30 cellular contexts compared by ENCODE assay signal in the genomic region with DNA sequence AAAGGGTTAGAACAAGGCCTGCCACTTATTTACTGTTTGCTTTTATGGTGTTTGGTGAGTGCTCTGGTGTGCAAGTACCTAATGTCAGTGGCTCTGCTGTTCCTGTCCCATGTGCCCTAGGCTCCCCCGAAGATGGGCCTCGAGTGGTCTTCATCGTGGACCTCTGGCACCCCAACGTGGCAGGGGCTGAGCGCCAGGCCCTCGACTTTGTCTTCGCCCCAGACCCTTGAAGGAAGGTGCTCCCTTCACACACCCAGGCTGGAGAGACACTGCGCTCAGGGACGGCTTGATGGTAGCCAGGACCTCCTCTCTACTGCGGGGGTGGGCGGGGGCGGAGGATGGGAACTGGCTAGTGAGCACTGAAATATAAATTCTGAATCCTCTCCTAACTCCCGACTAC. TPM values are rescaled to one million over a fixed set of nuclear protein-coding genes. Genes with fewer than 3 reads are reported as not detected.
"Had no signal": no experiment of that assay in that cellular context is flagged by ENCODE, and none has a peak within 500 bp of the region (broad histone marks: within the 10 kb centered on the region; RNA-seq: fewer than 3 reads in every experiment).

No MANE protein-coding gene starts in this region.

- DNase-seq: activated CD4-positive, alpha-beta memory T cell treated with anti-CD3 and anti-CD28 coated beads for 36 hours; activated CD4-positive, alpha-beta T cell treated with anti-CD3 and anti-CD28 coated beads for 36 hours; activated CD4-positive, alpha-beta T cell treated with anti-CD3 and anti-CD28 coated beads, Interleukin-2, amount 10 ng/mL, durations not matched to agents 24 days and 14 days; activated CD4-positive, CD25-positive, alpha-beta regulatory T cell; activated CD4-positive, CD25-positive, alpha-beta regulatory T cell treated with anti-CD3 and anti-CD28 coated beads, Interleukin-2, amount 50 U/mL, for 72 hours; activated CD8-positive, alpha-beta memory T cell treated with anti-CD3 and anti-CD28 coated beads, Interleukin-2, amount 10 ng/mL, durations not matched to agents 7 days and 5 days; activated CD8-positive, alpha-beta memory T cell treated with anti-CD3 and anti-CD28 coated beads, Interleukin-2, amount 50 U/mL, for 4 hours; activated CD8-positive, alpha-beta T cell treated with anti-CD3 and anti-CD28 coated beads, Interleukin-2, amount 10 ng/mL, durations not matched to agents 7 days and 5 days; activated effector memory CD4-positive, alpha-beta T cell treated with anti-CD3 and anti-CD28 coated beads, Interleukin-2, amount 50 U/mL, for 16 hours; activated naive CD4-positive, alpha-beta T cell treated with anti-CD3 and anti-CD28 coated beads for 36 hours; activated naive CD8-positive, alpha-beta T cell treated with anti-CD3 and anti-CD28 coated beads, Interleukin-2, amount 10 ng/mL, durations not matched to agents 7 days and 5 days; activated T-cell treated with anti-CD3 and anti-CD28 coated beads, Interleukin-2, amount 50 U/mL, for 1 hour; activated T-cell treated with anti-CD3 and anti-CD28 coated beads, Interleukin-2, amount 50 U/mL, for 48 hours; brain microvascular endothelial cell; caudate nucleus; colonic mucosa; effector CD8-positive, alpha-beta T cell; esophagus squamous epithelium; foreskin melanocyte; heart right ventricle; T-helper 2 cell had no signal

- H3K27ac Mint-ChIP-seq: activated CD4-positive, alpha-beta memory T cell treated with anti-CD3 and anti-CD28 coated beads for 36 hours; activated CD4-positive, alpha-beta T cell treated with anti-CD3 and anti-CD28 coated beads for 36 hours; activated CD4-positive, alpha-beta T cell treated with anti-CD3 and anti-CD28 coated beads, Interleukin-2, amount 10 ng/mL, durations not matched to agents 24 days and 14 days; activated CD8-positive, alpha-beta memory T cell treated with anti-CD3 and anti-CD28 coated beads, Interleukin-2, amount 10 ng/mL, durations not matched to agents 7 days and 5 days; activated CD8-positive, alpha-beta T cell treated with anti-CD3 and anti-CD28 coated beads, Interleukin-2, amount 10 ng/mL, durations not matched to agents 7 days and 5 days; activated naive CD4-positive, alpha-beta T cell treated with anti-CD3 and anti-CD28 coated beads for 36 hours; activated naive CD4-positive, alpha-beta T cell treated with anti-CD3 and anti-CD28 coated beads, Interleukin-2, amount 50 U/mL, for 24 hours; activated naive CD8-positive, alpha-beta T cell treated with anti-CD3 and anti-CD28 coated beads, Interleukin-2, amount 10 ng/mL, durations not matched to agents 7 days and 5 days; activated T-helper 1 cell treated with anti-CD3 and anti-CD28 coated beads, Interleukin-12 subunit alpha, Interleukin-12 subunit beta, Interleukin-2, Interleukin-4 antibody, amounts not matched to agents 30 ng/mL and 10 ng/mL and 1 ng/mL, durations not matched to agents 14 hours and 24 hours and 36 hours; activated T-helper 2 cell treated with anti-CD3 and anti-CD28 coated beads, Interferon-gamma antibody, Interleukin-2, Interleukin-4, amounts not matched to agents 10 μg/mL and 5 μg/mL and 100 μg/mL, durations not matched to agents 14 hours and 24 hours and 36 hours had no signal

- H3K36me3 Mint-ChIP-seq: activated CD4-positive, alpha-beta memory T cell treated with anti-CD3 and anti-CD28 coated beads for 36 hours; activated naive CD4-positive, alpha-beta T cell treated with anti-CD3 and anti-CD28 coated beads, Interleukin-2, amount 50 U/mL, for 24 hours had no signal

- H3K27me3 Mint-ChIP-seq: activated CD4-positive, alpha-beta memory T cell treated with anti-CD3 and anti-CD28 coated beads for 36 hours; activated CD4-positive, alpha-beta T cell treated with anti-CD3 and anti-CD28 coated beads for 36 hours; activated CD8-positive, alpha-beta memory T cell treated with anti-CD3 and anti-CD28 coated beads, Interleukin-2, amount 10 ng/mL, durations not matched to agents 7 days and 5 days; activated naive CD4-positive, alpha-beta T cell treated with anti-CD3 and anti-CD28 coated beads, Interleukin-2, amount 50 U/mL, for 24 hours had no signal

- H3K4me1 ChIP-seq: colonic mucosa had no signal

- H3K36me3 ChIP-seq: ascending aorta, brain microvascular endothelial cell, colonic mucosa, esophagus squamous epithelium had no signal

- ATAC-seq: activated CD4-positive, alpha-beta T cell treated with anti-CD3 and anti-CD28 coated beads for 36 hours; activated CD8-positive, alpha-beta memory T cell treated with anti-CD3 and anti-CD28 coated beads, Interleukin-2, amount 10 ng/mL, durations not matched to agents 7 days and 5 days; activated CD8-positive, alpha-beta T cell treated with anti-CD3 and anti-CD28 coated beads, Interleukin-2, amount 10 ng/mL, durations not matched to agents 7 days and 5 days; gastroesophageal sphincter; heart right ventricle had no signal

- H3K27me3 ChIP-seq: ascending aorta, brain microvascular endothelial cell, colonic mucosa had no signal

- H3K27ac ChIP-seq: ascending aorta, brain microvascular endothelial cell, colonic mucosa, epithelial cell of prostate, esophagus squamous epithelium, gastroesophageal sphincter, heart right ventricle had no signal

- H3K9me3 Mint-ChIP-seq: activated CD4-positive, alpha-beta memory T cell treated with anti-CD3 and anti-CD28 coated beads for 36 hours; activated CD4-positive, alpha-beta T cell treated with anti-CD3 and anti-CD28 coated beads, Interleukin-2, amount 10 ng/mL, durations not matched to agents 24 days and 14 days; activated naive CD4-positive, alpha-beta T cell treated with anti-CD3 and anti-CD28 coated beads for 36 hours; activated naive CD4-positive, alpha-beta T cell treated with anti-CD3 and anti-CD28 coated beads, Interleukin-2, amount 50 U/mL, for 24 hours; activated naive CD8-positive, alpha-beta T cell treated with anti-CD3 and anti-CD28 coated beads, Interleukin-2, amount 10 ng/mL, durations not matched to agents 7 days and 5 days; activated T-helper 1 cell treated with anti-CD3 and anti-CD28 coated beads, Interleukin-12 subunit alpha, Interleukin-12 subunit beta, Interleukin-2, Interleukin-4 antibody, amounts not matched to agents 30 ng/mL and 10 ng/mL and 1 ng/mL, durations not matched to agents 14 hours and 24 hours and 36 hours; activated T-helper 2 cell treated with anti-CD3 and anti-CD28 coated beads, Interferon-gamma antibody, Interleukin-2, Interleukin-4, amounts not matched to agents 10 μg/mL and 5 μg/mL and 100 μg/mL, durations not matched to agents 14 hours and 24 hours and 36 hours had no signal

- H3K9me3 ChIP-seq: ascending aorta, colonic mucosa, esophagus squamous epithelium, gastroesophageal sphincter, heart right ventricle had no signal

- FAIRE-seq: bronchial epithelial cell, endometrium, endothelial cell of umbilical vein had no signal

- H3K4me3 ChIP-seq: ascending aorta, colonic mucosa, esophagus squamous epithelium, gastroesophageal sphincter, heart right ventricle had no signal

- H3K4me3 Mint-ChIP-seq: activated CD4-positive, alpha-beta memory T cell treated with anti-CD3 and anti-CD28 coated beads for 36 hours; activated CD4-positive, alpha-beta T cell treated with anti-CD3 and anti-CD28 coated beads for 36 hours; activated CD4-positive, alpha-beta T cell treated with anti-CD3 and anti-CD28 coated beads, Interleukin-2, amount 10 ng/mL, durations not matched to agents 24 days and 14 days; activated CD8-positive, alpha-beta memory T cell treated with anti-CD3 and anti-CD28 coated beads, Interleukin-2, amount 10 ng/mL, durations not matched to agents 7 days and 5 days; activated CD8-positive, alpha-beta T cell treated with anti-CD3 and anti-CD28 coated beads, Interleukin-2, amount 10 ng/mL, durations not matched to agents 7 days and 5 days; activated naive CD4-positive, alpha-beta T cell treated with anti-CD3 and anti-CD28 coated beads for 36 hours; activated naive CD4-positive, alpha-beta T cell treated with anti-CD3 and anti-CD28 coated beads, Interleukin-2, amount 50 U/mL, for 24 hours; activated naive CD8-positive, alpha-beta T cell treated with anti-CD3 and anti-CD28 coated beads, Interleukin-2, amount 10 ng/mL, durations not matched to agents 7 days and 5 days; activated T-helper 1 cell treated with anti-CD3 and anti-CD28 coated beads, Interleukin-12 subunit alpha, Interleukin-12 subunit beta, Interleukin-2, Interleukin-4 antibody, amounts not matched to agents 30 ng/mL and 10 ng/mL and 1 ng/mL, durations not matched to agents 14 hours and 24 hours and 36 hours had no signal

RNA-seq across cellular contexts. Expression of a gene that starts 5.4 kb away (rescaled TPM):
- total RNA-seq: ascending aorta had no signal

RNA-seq across cellular contexts. Expression of a gene that starts 6.3 kb away (rescaled TPM):
- total RNA-seq: activated CD8-positive, alpha-beta T cell treated with anti-CD3 and anti-CD28 coated beads, Interleukin-2, amount 10 ng/mL, durations not matched to agents 7 days and 5 days; activated naive CD8-positive, alpha-beta T cell treated with anti-CD3 and anti-CD28 coated beads, Interleukin-2, amount 10 ng/mL, durations not matched to agents 7 days and 5 days had no signal
